ENCODE assay signal across 17 cellular contexts in the genomic region with DNA sequence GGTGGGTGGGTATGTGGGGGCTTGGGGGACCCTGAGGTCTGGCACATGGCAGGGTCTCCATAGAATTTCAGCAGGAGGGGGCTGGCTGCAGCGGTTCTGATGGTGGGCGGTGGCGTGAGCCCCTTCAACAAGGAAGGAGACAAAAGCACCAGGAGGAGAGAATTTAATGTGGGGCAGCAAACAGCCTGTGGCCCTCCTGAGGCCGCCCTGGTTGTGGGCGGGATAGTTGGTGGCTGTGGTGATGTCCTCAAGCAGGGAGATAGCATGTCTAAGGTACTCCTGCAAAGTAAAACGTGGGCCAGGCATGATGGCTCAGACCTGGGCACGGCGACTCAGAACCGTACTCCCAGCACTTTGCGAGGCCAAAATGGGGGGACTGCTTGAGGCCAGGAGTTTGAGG.
"Had no signal": no experiment of that assay in that cellular context is flagged by ENCODE, and none has a peak within 500 bp of the region (broad histone marks: within the 10 kb centered on the region; RNA-seq: fewer than 3 reads in every experiment).

No MANE protein-coding gene starts in this region.

- H3K27ac Mint-ChIP-seq: memory B cell; stimulated activated naive CD8-positive, alpha-beta T cell treated with anti-CD3 and anti-CD28 coated beads, Interleukin-15, Interleukin-2, amounts not matched to agents 100 ng/mL and 50 ng/mL, for 24 hours had no signal

- H3K4me1 ChIP-seq: prostate gland had no signal

- H3K36me3 ChIP-seq: thoracic aorta had no signal

- H3K27ac ChIP-seq: prostate gland, thoracic aorta had no signal

- H3K9me3 ChIP-seq: prostate gland, thoracic aorta had no signal

- H3K27me3 ChIP-seq: dorsolateral prefrontal cortex had no signal

- H3K9me3 Mint-ChIP-seq: activated naive CD4-positive, alpha-beta T cell treated with anti-CD3 and anti-CD28 coated beads, Interleukin-2, amount 50 U/mL, for 72 hours; brain; memory B cell; stimulated activated naive CD8-positive, alpha-beta T cell treated with anti-CD3 and anti-CD28 coated beads, Interleukin-15, Interleukin-2, amounts not matched to agents 100 ng/mL and 50 ng/mL, for 24 hours had no signal

- H3K4me3 Mint-ChIP-seq: brain; memory B cell; stimulated activated naive CD8-positive, alpha-beta T cell treated with anti-CD3 and anti-CD28 coated beads, Interleukin-15, Interleukin-2, amounts not matched to agents 100 ng/mL and 50 ng/mL, for 24 hours had no signal

- H3K4me3 ChIP-seq: dorsolateral prefrontal cortex, prostate gland, thoracic aorta had no signal

- H3K36me3 Mint-ChIP-seq: activated naive CD4-positive, alpha-beta T cell treated with anti-CD3 and anti-CD28 coated beads, Interleukin-2, amount 50 U/mL, for 72 hours; brain had no signal

- ATAC-seq: activated naive CD4-positive, alpha-beta T cell treated with anti-CD3 and anti-CD28 coated beads, Interleukin-2, amount 50 U/mL, for 72 hours; esophagus mucosa; left colon; sciatic nerve had no signal

- H3K27me3 Mint-ChIP-seq: memory B cell; stimulated activated naive CD8-positive, alpha-beta T cell treated with anti-CD3 and anti-CD28 coated beads, Interleukin-15, Interleukin-2, amounts not matched to agents 100 ng/mL and 50 ng/mL, for 24 hours had no signal

- DNase-seq: activated CD4-positive, alpha-beta T cell treated with anti-CD3 and anti-CD28 coated beads, Interleukin-2, amount 50 U/mL, for 48 hours; activated CD4-positive, CD25-positive, alpha-beta regulatory T cell treated with anti-CD3 and anti-CD28 coated beads, Interleukin-2, amount 50 U/mL, for 72 hours; activated effector memory CD4-positive, alpha-beta T cell treated with anti-CD3 and anti-CD28 coated beads, Interleukin-2, amount 50 U/mL, for 16 hours; amniotic stem cell; left colon; nucleus accumbens; stimulated activated CD4-positive, alpha-beta T cell treated with anti-CD3 and anti-CD28 coated beads, Interleukin-2, amount 100 ng/mL, for 48 hours; T-helper 9 cell had no signal
